In genomic region chr20:61355096-61355495, GRCh38 we compare ENCODE assay signal across 21 cellular contexts.
"Had no signal": no experiment of that assay in that cellular context is flagged by ENCODE, and none has a peak within 500 bp of the region (broad histone marks: within the 10 kb centered on the region; RNA-seq: fewer than 3 reads in every experiment).

No MANE protein-coding gene starts in this region.

- H3K27ac Mint-ChIP-seq: activated naive CD8-positive, alpha-beta T cell treated with anti-CD3 and anti-CD28 coated beads, Interleukin-2, amount 10 ng/mL, durations not matched to agents 7 days and 5 days; activated T-cell treated with anti-CD3 and anti-CD28 coated beads, Interleukin-2, amount 50 U/mL, for 72 hours; natural killer cell had no signal

- H3K36me3 Mint-ChIP-seq: activated naive CD8-positive, alpha-beta T cell treated with anti-CD3 and anti-CD28 coated beads, Interleukin-2, amount 10 ng/mL, durations not matched to agents 7 days and 5 days; natural killer cell had no signal

- H3K36me3 ChIP-seq: colonic mucosa, esophagus squamous epithelium, left ventricle myocardium inferior had no signal

- H3K27me3 ChIP-seq: colonic mucosa had no signal

- H3K27ac ChIP-seq: colonic mucosa, epithelial cell of prostate, esophagus squamous epithelium, left ventricle myocardium inferior, VCaP had no signal

- H3K4me1 Mint-ChIP-seq: activated naive CD8-positive, alpha-beta T cell treated with anti-CD3 and anti-CD28 coated beads, Interleukin-2, amount 10 ng/mL, durations not matched to agents 7 days and 5 days; natural killer cell had no signal

- H3K4me1 ChIP-seq: colonic mucosa, esophagus squamous epithelium, left ventricle myocardium inferior had no signal

- H3K9me3 ChIP-seq: colonic mucosa, esophagus squamous epithelium, left ventricle myocardium inferior had no signal

- H3K9me3 Mint-ChIP-seq: activated naive CD8-positive, alpha-beta T cell treated with anti-CD3 and anti-CD28 coated beads, Interleukin-2, amount 10 ng/mL, durations not matched to agents 7 days and 5 days; activated T-cell treated with anti-CD3 and anti-CD28 coated beads, Interleukin-2, amount 50 U/mL, for 72 hours had no signal

- DNase-seq: activated CD4-positive, alpha-beta T cell treated with anti-CD3 and anti-CD28 coated beads for 4 hours; activated CD4-positive, alpha-beta T cell treated with anti-CD3 and anti-CD28 coated beads, Interleukin-2, amount 50 U/mL, for 4 hours; activated naive CD4-positive, alpha-beta T cell treated with Interleukin-2 at 50 U/mL for 16 hours; activated naive CD8-positive, alpha-beta T cell treated with anti-CD3 and anti-CD28 coated beads, Interleukin-2, amount 10 ng/mL, durations not matched to agents 7 days and 5 days; activated T-cell treated with anti-CD3 and anti-CD28 coated beads for 4 hours; activated T-cell treated with anti-CD3 and anti-CD28 coated beads, Interleukin-2, amount 50 U/mL, for 72 hours; amniotic stem cell; cerebellar nuclear complex; colonic mucosa; effector CD8-positive, alpha-beta T cell; esophagus squamous epithelium; kidney glomerular epithelial cell; left ventricle myocardium inferior; mesendoderm; natural killer cell; stimulated activated naive CD4-positive, alpha-beta T cell; T-helper 1 cell; trophoblast cell had no signal

- H3K4me3 ChIP-seq: colonic mucosa, esophagus squamous epithelium, left ventricle myocardium inferior, lung had no signal

- H3K4me3 Mint-ChIP-seq: activated naive CD8-positive, alpha-beta T cell treated with anti-CD3 and anti-CD28 coated beads, Interleukin-2, amount 10 ng/mL, durations not matched to agents 7 days and 5 days; activated T-cell treated with anti-CD3 and anti-CD28 coated beads, Interleukin-2, amount 50 U/mL, for 72 hours; natural killer cell had no signal
